10 cellular contexts compared by ENCODE assay signal in the genomic region with DNA sequence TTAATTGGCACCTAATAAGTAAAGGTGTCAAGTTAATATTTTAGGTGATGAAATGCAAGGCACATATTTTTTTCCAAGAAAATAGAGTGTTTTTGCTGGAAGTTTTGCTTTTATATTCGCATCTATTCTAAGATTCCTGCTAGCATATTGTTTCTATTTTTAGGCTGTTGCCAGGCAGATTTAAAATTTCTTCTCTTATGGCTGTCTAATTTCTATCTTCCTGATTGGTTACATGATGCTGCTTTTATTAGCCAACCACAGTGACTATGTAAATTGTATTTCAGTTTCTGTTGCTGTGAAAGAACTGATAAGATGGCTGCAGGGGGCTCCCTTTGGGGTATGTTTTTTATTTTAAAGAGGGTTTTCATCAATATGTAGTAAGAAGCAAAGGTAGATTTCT. TPM values are rescaled to one million over a fixed set of nuclear protein-coding genes. Genes with fewer than 3 reads are reported as not detected.
DNase-seq lines count a peak whose midpoint lies in the region; ATAC-seq and TF ChIP-seq lines count a peak whose summit lies in the region.
"Had no signal": no experiment of that assay in that cellular context is flagged by ENCODE, and none has a peak within 500 bp of the region (broad histone marks: within the 10 kb centered on the region; RNA-seq: fewer than 3 reads in every experiment).

No MANE protein-coding gene starts in this region.

- H3K4me3 Mint-ChIP-seq in activated CD4-positive, alpha-beta T cell treated with anti-CD3 and anti-CD28 coated beads, Interleukin-2, amount 10 ng/mL, durations not matched to agents 7 days and 5 days: no peak overlapping the region

- TF ChIP-seq POLR2A in gastrocnemius medialis (IDR thresholded peaks at IDR 0.05): no peak
- no peak for TF ChIP-seq POLR2A in thyroid gland (IDR thresholded peaks at IDR 0.05)

- peaks cover 15% of the 10 kb centered on the region for H3K9me3 Mint-ChIP-seq in activated CD4-positive, alpha-beta T cell treated with anti-CD3 and anti-CD28 coated beads, Interleukin-2, amount 10 ng/mL, durations not matched to agents 7 days and 5 days

- no peaks in the 10 kb centered on the region for H3K27me3 Mint-ChIP-seq in activated CD4-positive, alpha-beta T cell treated with anti-CD3 and anti-CD28 coated beads, Interleukin-2, amount 10 ng/mL, durations not matched to agents 7 days and 5 days

- no peak for DNase-seq in activated CD4-positive, alpha-beta T cell treated with anti-CD3 and anti-CD28 coated beads, Interleukin-2, amount 10 ng/mL, durations not matched to agents 7 days and 5 days
- no peak for DNase-seq in activated CD4-positive, alpha-beta T cell treated with anti-CD3 and anti-CD28 coated beads for 48 hours
- DNase-seq in RPMI7951 (ENCODE audit: low read depth): peak; percentile 42
- DNase-seq in fibroblast of gingiva (ENCODE audit: low read depth): peak; percentile 65
- no peak for DNase-seq in gastrocnemius medialis
- no peak for DNase-seq in GM13976 (ENCODE audit: low spot score)
- no peak for DNase-seq in activated effector memory CD4-positive, alpha-beta T cell treated with Interleukin-2 at 50 U/mL for 16 hours
- DNase-seq in thyroid gland: no peak
- DNase-seq: amniotic stem cell, SHP77 treated with DMSO at 0.1 percent for 48 hours had no signal

- no peaks in the 10 kb centered on the region for H3K36me3 ChIP-seq in gastrocnemius medialis
- no peaks in the 10 kb centered on the region for H3K36me3 ChIP-seq in thyroid gland

- H3K27ac Mint-ChIP-seq in activated CD4-positive, alpha-beta T cell treated with anti-CD3 and anti-CD28 coated beads, Interleukin-2, amount 10 ng/mL, durations not matched to agents 7 days and 5 days: peak overlapping the region; percentile 42

- CTCF ChIA-PET in activated CD4-positive, alpha-beta T cell treated with anti-CD3 and anti-CD28 coated beads, Interleukin-2, amount 10 ng/mL, durations not matched to agents 7 days and 5 days (lab: Charles Lee): interaction anchor here (1.1 kb wide), 1 partner anchor 13 kb away, joined by 3 read pairs; no protein-coding TSS in a partner anchor

- POLR2A ChIA-PET in activated CD4-positive, alpha-beta T cell treated with anti-CD3 and anti-CD28 coated beads, Interleukin-2, amount 10 ng/mL, durations not matched to agents 7 days and 5 days (lab: Charles Lee): no interaction called here

- H3K9me3 ChIP-seq in gastrocnemius medialis: no peaks in the 10 kb centered on the region
- no peaks in the 10 kb centered on the region for H3K9me3 ChIP-seq in thyroid gland

- ATAC-seq in gastrocnemius medialis: peak in 1 of 2 donors; percentile 87

- peak overlapping the region in 3 of 4 donors; percentile 12 to 34 (median 23) for H3K4me3 ChIP-seq in gastrocnemius medialis
- no peak overlapping the region for H3K4me3 ChIP-seq in thyroid gland (replicated peaks in 1 of 3)

- in situ Hi-C loops in gastrocnemius medialis (cut with MboI; ENCODE audit: low sequenced_read_pairs in 4 of 4): no loop called here
- in situ Hi-C loops in GM13976 (cut with MboI; ENCODE audit: low sequenced_read_pairs, unreplicated experiment): no loop called here

- H3K4me1 ChIP-seq in gastrocnemius medialis (peaks cover 24 to 28% of the 10 kb centered on the region in 2 donors), thyroid gland (peaks cover 19 to 24% of the 10 kb centered on the region in 2 donors)

- H3K27me3 ChIP-seq in gastrocnemius medialis (no peaks in the 10 kb centered on the region), thyroid gland (no peaks in the 10 kb centered on the region)

- H3K36me3 Mint-ChIP-seq in activated CD4-positive, alpha-beta T cell treated with anti-CD3 and anti-CD28 coated beads, Interleukin-2, amount 10 ng/mL, durations not matched to agents 7 days and 5 days (ENCODE audit: low read depth): peaks cover 56% of the 10 kb centered on the region

- WGBS in thyroid gland, 2 donors: 68 to 69% methylated on average over 1 of the region's 1 CpG

- TF ChIP-seq CTCF in gastrocnemius medialis (IDR thresholded peaks at IDR 0.05 in 4 of 5, conservative IDR thresholded peaks at IDR 0.05 in 1 of 5) (no peak), GM13976 (IDR thresholded peaks at IDR 0.05; ENCODE audit: borderline replicate concordance, control extremely low read depth, extremely low read depth, insufficient read depth, missing control alignments) (no peak), thyroid gland (IDR thresholded peaks at IDR 0.05) (no peak)

- peaks cover 62% of the 10 kb centered on the region for H3K4me1 Mint-ChIP-seq in activated CD4-positive, alpha-beta T cell treated with anti-CD3 and anti-CD28 coated beads, Interleukin-2, amount 10 ng/mL, durations not matched to agents 7 days and 5 days

- H3K27ac ChIP-seq in gastrocnemius medialis: peak overlapping the region in 3 of 4 donors; percentile 4 to 19 (median 8)
- peak overlapping the region in 1 of 3 donors; percentile 20 for H3K27ac ChIP-seq in thyroid gland

- intact Hi-C loops in gastrocnemius medialis (cut with DNase I; ENCODE audit: low total_unique reads) (no loop called here), thyroid gland (cut with DNase I) (no loop called here)

RNA-seq across cellular contexts. Expression of a gene that starts 42.7 kb away (rescaled TPM):
- total RNA-seq in activated CD4-positive, alpha-beta T cell treated with anti-CD3 and anti-CD28 coated beads, Interleukin-2, amount 10 ng/mL, durations not matched to agents 7 days and 5 days: 100 to 1,000 TPM in 1 of 2 experiments, 10 to 100 TPM in 1; 96.7 to 108 TPM
- total RNA-seq in RPMI7951 (2014; rRNA removed; shearing (Covaris generic)): 31.2 and 41.3 TPM in 2 replicates
- total RNA-seq in gastrocnemius medialis (10 to 100 TPM; 15.9 to 42.2 (median 30.7) TPM), thyroid gland (10 to 100 TPM; 64.4 to 87.2 (median 76.2) TPM)

Comparison
In these comparisons a context has a peak if more than half of its experiments do, and no peak if none do; other contexts are left out.
1. DNase-seq: peak in RPMI7951 (single experiment) and fibroblast of gingiva (single experiment); none in activated CD4-positive, alpha-beta T cell treated with anti-CD3 and anti-CD28 coated beads, Interleukin-2, amount 10 ng/mL, durations not matched to agents 7 days and 5 days (single experiment), activated CD4-positive, alpha-beta T cell treated with anti-CD3 and anti-CD28 coated beads for 48 hours (single experiment), gastrocnemius medialis (0 of 2), GM13976 (single experiment), activated effector memory CD4-positive, alpha-beta T cell treated with Interleukin-2 at 50 U/mL for 16 hours (single experiment) and thyroid gland (0 of 2).
2. H3K4me3 ChIP-seq: peak in gastrocnemius medialis (3 of 4); none in thyroid gland (0 of 3).